ENCODE assay signal across 12 cellular contexts in genomic region chr10:88987243-88987726, GRCh38. TPM values are rescaled to one million over a fixed set of nuclear protein-coding genes. Genes with fewer than 3 reads are reported as not detected.
DNase-seq lines count a peak whose midpoint lies in the region; ATAC-seq and TF ChIP-seq lines count a peak whose summit lies in the region.
"Had no signal": no experiment of that assay in that cellular context is flagged by ENCODE, and none has a peak within 500 bp of the region (broad histone marks: within the 10 kb centered on the region; RNA-seq: fewer than 3 reads in every experiment).

No MANE protein-coding gene starts in this region.

- no peaks in the 10 kb centered on the region for H4K20me1 ChIP-seq in mammary epithelial cell (ENCODE audit: insufficient read depth, low read length)

- CTCF ChIA-PET in mammary epithelial cell (lab: Charles Lee; ENCODE audit: low non-redundant PET) = interaction anchor here (0.6 to 1.1 kb wide), 3 partner anchors 51 to 150 kb away, joined by 3 to 12 read pairs (median 4); no protein-coding TSS in a partner anchor

- TF ChIP-seq CTCF in breast epithelium (IDR thresholded peaks at IDR 0.05) (no peak), mammary epithelial cell (conservative IDR thresholded peaks at IDR 0.05 in 1 of 2, IDR thresholded peaks at IDR 0.05 in 1 of 2; ENCODE audit: extremely low read depth in 1 of 2, insufficient read depth in 1 of 2, low read depth in 1 of 2, low read length in 2 of 2) (no peak), astrocyte of the cerebellum (IDR thresholded peaks at IDR 0.05; ENCODE audit: low read depth, low read length, missing control alignments) (no peak), uterus (IDR thresholded peaks at IDR 0.05) (no peak)

- dilution Hi-C loops in mammary epithelial cell (cut with HindIII; ENCODE audit: low sequenced_read_pairs) = no loop called here

- H2AFZ ChIP-seq in mammary epithelial cell (ENCODE audit: low read depth, low read length) = no peak overlapping the region

- no TSS peak for BruUV-seq in mammary epithelial cell (replicated peaks; lab: Mats Ljungman, UMichigan)

- H3K27ac ChIP-seq in breast epithelium (peak overlapping the region; percentile 19 to 64), mammary epithelial cell (ENCODE audit: insufficient read depth, low read depth, low read length) (no peak overlapping the region), KOPT-K1 (ENCODE audit: low read depth, low read length, poor library complexity, severe bottlenecking) (peak overlapping the region; percentile 43), uterus (peak overlapping the region; percentile 57 to 99)

- H3K27me3 ChIP-seq in breast epithelium = no peaks in the 10 kb centered on the region
- H3K27me3 ChIP-seq in mammary epithelial cell (ENCODE audit: insufficient read depth, low read length) = no peaks in the 10 kb centered on the region
- H3K27me3 ChIP-seq in uterus = no peaks in the 10 kb centered on the region

- no peaks in the 10 kb centered on the region for H3K9me3 ChIP-seq in breast epithelium
- H3K9me3 ChIP-seq in mammary epithelial cell (replicated peaks; ENCODE audit: insufficient read depth, low read length) = no peaks in the 10 kb centered on the region
- no peaks in the 10 kb centered on the region for H3K9me3 ChIP-seq in KOPT-K1 (ENCODE audit: insufficient read depth, low read length, poor library complexity, severe bottlenecking)
- H3K9me3 ChIP-seq in uterus = no peaks in the 10 kb centered on the region

- H3K36me3 ChIP-seq in breast epithelium (no peaks in the 10 kb centered on the region), mammary epithelial cell (ENCODE audit: insufficient read depth, low read length) (no peaks in the 10 kb centered on the region), KOPT-K1 (ENCODE audit: insufficient read depth, low read length) (no peaks in the 10 kb centered on the region), uterus (no peaks in the 10 kb centered on the region)

- no peak overlapping the region for H3K4me3 ChIP-seq in breast epithelium
- no peak overlapping the region for H3K4me3 ChIP-seq in mammary epithelial cell (replicated peaks in 1 of 3; ENCODE audit: insufficient read depth in 1 of 3, low read depth in 2 of 3, low read length in 3 of 3)
- H3K4me3 ChIP-seq in astrocyte of the cerebellum (ENCODE audit: low read depth, low read length) = no peak overlapping the region
- no peak overlapping the region for H3K4me3 ChIP-seq in uterus

- H3K4me1 ChIP-seq in breast epithelium = peaks cover 3 to 5% of the 10 kb centered on the region in 2 donors
- H3K4me1 ChIP-seq in mammary epithelial cell (ENCODE audit: insufficient read depth, low read length) = peaks cover 13% of the 10 kb centered on the region
- H3K4me1 ChIP-seq in uterus = peaks cover 6% of the 10 kb centered on the region in 2 donors

- intact Hi-C loops in breast epithelium (cut with DNase I; ENCODE audit: low total_unique reads) (no loop called here), mammary epithelial cell (cut with micrococcal nuclease) (loop anchor here (1.0 to 2.0 kb wide), 2 partner anchors 52 to 298 kb away; no protein-coding TSS in a partner anchor), uterus (cut with DNase I; ENCODE audit: low total_unique reads) (loop anchor here (5.0 kb wide), 1 partner anchor 50 kb away; no protein-coding TSS in a partner anchor)

- DNase-seq in breast epithelium (ENCODE audit: low spot score in 2 of 2) (no peak), mammary epithelial cell (no peak), astrocyte of the cerebellum (ENCODE audit: low read depth) (peak; percentile 62), uterus (no peak), inferior parietal cortex (ENCODE audit: extremely low spot score) (no peak), GM19238 (ENCODE audit: insufficient read length, low spot score) (no peak)
- DNase-seq: activated CD8-positive, alpha-beta memory T cell treated with anti-CD3 and anti-CD28 coated beads, Interleukin-2, amount 50 U/mL, for 48 hours; central memory CD4-positive, alpha-beta T cell; NCI-H1436; stimulated activated CD4-positive, alpha-beta T cell treated with anti-CD3 and anti-CD28 coated beads, Interleukin-4, amount 100 ng/mL, for 1 hour had no signal

- no peak overlapping the region for H3K9ac ChIP-seq in mammary epithelial cell (ENCODE audit: insufficient read depth, low read length)

- peaks cover 20% of the 10 kb centered on the region for H3K79me2 ChIP-seq in mammary epithelial cell (ENCODE audit: insufficient read depth, low read length)

- TF ChIP-seq POLR2A in breast epithelium (IDR thresholded peaks at IDR 0.05) (no peak), uterus (IDR thresholded peaks at IDR 0.05) (no peak)

- no peak for ATAC-seq in HG03520 (IDR thresholded peaks at IDR 0.05; ENCODE audit: unreplicated experiment)

- in situ Hi-C loops in mammary epithelial cell (cut with MboI; ENCODE audit: low sequenced_read_pairs in 2 of 2) (no loop called here), astrocyte of the cerebellum (cut with HindIII; ENCODE audit: low sequenced_read_pairs) (no loop called here)

- H3K4me2 ChIP-seq in mammary epithelial cell (ENCODE audit: insufficient read depth, low read depth, low read length) = no peak overlapping the region

RNA-seq across cellular contexts. Expression of gene FAS, which starts 3.3 kb away (rescaled TPM):
- total RNA-seq in breast epithelium (10 to 100 TPM; 26.9 to 51.5 (median 47.3) TPM), mammary epithelial cell (10 to 100 TPM; 50.0 to 71.8 TPM), uterus (100 to 1,000 TPM in 1 of 4 donors, 10 to 100 TPM in 3; 14.4 to 133 (median 48.7) TPM)
- 46.5 TPM for polyA plus RNA-seq in mammary epithelial cell
- polyA minus RNA-seq in mammary epithelial cell = 125 TPM

RNA-seq across cellular contexts. Expression of gene ACTA2, which starts 34.7 kb away (rescaled TPM):
- total RNA-seq in breast epithelium (1,000 to 10,000 TPM in 2 of 3 donors, 10 to 100 TPM in 1; 87.9 to 1,054 (median 1,036) TPM), mammary epithelial cell (100 to 1,000 TPM in 1 of 2 donors, 10 to 100 TPM in 1; 20.7 to 341 TPM), uterus (1,000 to 10,000 TPM; 2,685 to 5,347 (median 3,837) TPM)
- 24.0 TPM for polyA plus RNA-seq in mammary epithelial cell
- polyA minus RNA-seq in mammary epithelial cell = 5.5 TPM
